ENCODE assay signal across 1 cellular context in genomic region chr6:3228046-3228671, GRCh38.
TF ChIP-seq lines count a peak whose summit lies in the region.

No MANE protein-coding gene starts in this region.

TF ChIP-seq in K562, 482 proteins besides CTCF, POLR2A, EP300 and RAD21 (continued from another document):
- no peak for TF ChIP-seq RREB1 (CRISPR knock-in tag; IDR thresholded peaks at IDR 0.05)
- no peak for TF ChIP-seq DMBX1 (CRISPR knock-in tag; IDR thresholded peaks at IDR 0.05; ENCODE audit: borderline replicate concordance)
- TF ChIP-seq NCOA6 (IDR thresholded peaks at IDR 0.05), result no peak
- no peak for TF ChIP-seq ETV1 (tag; conservative IDR thresholded peaks at IDR 0.05; ENCODE audit: low read depth)
TF ChIP-seq in K562: peak in this region for 9.
